In the genomic region with DNA sequence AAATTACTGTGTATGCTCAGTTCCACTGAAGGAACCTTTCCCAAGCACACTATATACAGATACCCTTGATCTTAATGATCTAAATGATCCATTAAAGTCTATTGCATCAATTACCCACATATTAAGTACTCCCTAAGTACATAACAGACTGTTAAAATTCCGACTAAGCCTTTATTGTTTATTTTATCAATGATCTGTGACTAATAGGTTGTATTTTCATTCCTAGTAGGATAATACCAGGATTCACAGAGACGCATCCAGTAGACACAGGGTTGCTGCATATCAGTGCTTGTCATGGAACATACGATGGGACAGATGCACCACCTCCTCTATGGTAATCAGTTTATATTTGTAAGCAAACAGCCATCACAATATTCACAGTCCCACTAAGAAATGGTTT, we compare ENCODE assay signal across 14 cellular contexts.
DNase-seq lines count a peak whose midpoint lies in the region; ATAC-seq and TF ChIP-seq lines count a peak whose summit lies in the region.
"Had no signal": no experiment of that assay in that cellular context is flagged by ENCODE, and none has a peak within 500 bp of the region (broad histone marks: within the 10 kb centered on the region; RNA-seq: fewer than 3 reads in every experiment).

No MANE protein-coding gene starts in this region.

- H3K23ac ChIP-seq in IMR-90 (ENCODE audit: low read depth, low read length) = no peak overlapping the region

- no peak overlapping the region for H2BK20ac ChIP-seq in IMR-90 (ENCODE audit: low read depth, low read length)

- TF ChIP-seq POLR2A in IMR-90 (IDR thresholded peaks at IDR 0.05; ENCODE audit: low read depth, low read length) = no peak

- no peaks in the 10 kb centered on the region for H3K9me3 ChIP-seq in IMR-90 (ENCODE audit: control insufficient read depth, insufficient read depth, low read length)
- H3K9me3 ChIP-seq: BLaER1 had no signal

- no peak overlapping the region for H3K4me2 ChIP-seq in IMR-90 (ENCODE audit: low read depth, low read length)
- H3K4me2 ChIP-seq: BLaER1 had no signal

- no TSS peak for BruUV-seq in IMR-90 (replicated peaks; lab: Mats Ljungman, UMichigan)

- no peak overlapping the region; the same call in 1 of the 2 replicates for H3K9ac ChIP-seq in IMR-90 (ENCODE audit: low read depth, low read length)
- H3K9ac ChIP-seq: BLaER1 had no signal

- H3K56ac ChIP-seq in IMR-90 (ENCODE audit: extremely low read depth, insufficient read depth, low read length) = no peak overlapping the region

- no peak overlapping the region for H3K27ac ChIP-seq in IMR-90 (ENCODE audit: insufficient read depth, low read length)
- H3K27ac ChIP-seq: 22Rv1, BLaER1, HL-60 had no signal

- H3K4me3 ChIP-seq in IMR-90 (ENCODE audit: insufficient read depth, low read depth, low read length) = no peak overlapping the region
- H3K4me3 ChIP-seq: BLaER1, GM12878 had no signal

- no peak overlapping the region for H2BK5ac ChIP-seq in IMR-90 (ENCODE audit: low read depth, low read length, poor library complexity, severe bottlenecking)

- no peak overlapping the region for H2AK9ac ChIP-seq in IMR-90 (replicated peaks; ENCODE audit: low read depth, low read length, poor library complexity)

- no peak for TF ChIP-seq RAD21 in IMR-90 (IDR thresholded peaks at IDR 0.05; ENCODE audit: low read length)

- intact Hi-C loops in IMR-90 (cut with micrococcal nuclease) = no loop called here

- no peak overlapping the region for H3K14ac ChIP-seq in IMR-90 (replicated peaks; ENCODE audit: low read depth, low read length)

- peaks cover 5% of the 10 kb centered on the region; the same call in 1 of the 2 replicates for H3K4me1 ChIP-seq in IMR-90 (ENCODE audit: control insufficient read depth, insufficient read depth, low read length)
- H3K4me1 ChIP-seq: BLaER1 had no signal

- POLR2A ChIA-PET in IMR-90 (lab: Charles Lee; ENCODE audit: unreplicated experiment) = no interaction called here

- no peaks in the 10 kb centered on the region for H4K20me1 ChIP-seq in IMR-90 (ENCODE audit: insufficient read depth, low read length)
- H4K20me1 ChIP-seq: BLaER1 had no signal

- no peak overlapping the region for H3K4ac ChIP-seq in IMR-90 (ENCODE audit: low read depth, low read length)

- dilution Hi-C loops in IMR-90 (cut with HindIII; ENCODE audit: low sequenced_read_pairs, unreplicated experiment) = no loop called here

- no peaks in the 10 kb centered on the region for H3K27me3 ChIP-seq in IMR-90 (ENCODE audit: control insufficient read depth, insufficient read depth, low read length)
- H3K27me3 ChIP-seq: BLaER1 had no signal

- WGBS in IMR-90 (ENCODE audit: extremely low coverage in 2 of 2, insufficient read length in 1 of 2), 2 experiments = no CpG with 5 or more reads among the region's 3 CpGs

- H4K8ac ChIP-seq in IMR-90 (ENCODE audit: low read depth in 2 of 2, low read length in 2 of 2) = no peak overlapping the region

- no peak overlapping the region for H2BK120ac ChIP-seq in IMR-90 (ENCODE audit: low read depth, low read length)

- ATAC-seq in IMR-90 (ENCODE audit: low read depth) (peak; percentile 62), SK-N-SH treated with all-trans-retinoic acid at 6 μM for 48 hours (no peak), HG02763 (IDR thresholded peaks at IDR 0.05; ENCODE audit: unreplicated experiment) (no peak)
- ATAC-seq: GM12878 had no signal

- no peaks in the 10 kb centered on the region for H3K36me3 ChIP-seq in IMR-90 (ENCODE audit: control insufficient read depth, insufficient read depth, low read length)
- H3K36me3 ChIP-seq: BLaER1 had no signal

- H3K79me1 ChIP-seq in IMR-90 (ENCODE audit: low read depth in 1 of 2, low read length in 2 of 2) = no peaks in the 10 kb centered on the region

- DNase-seq in NCI-H1105 treated with DMSO at 0.1 percent for 48 hours (lab: John Stamatoyannopoulos, UW) = peak; percentile 64
- DNase-seq in NCI-H1105 (lab: John Stamatoyannopoulos, UW) = no peak
- peak; percentile 28 for DNase-seq in IMR-90
- DNase-seq in NCI-H69 (lab: John Stamatoyannopoulos, UW) = peak; percentile 55
- DNase-seq in RKO (ENCODE audit: low spot score) = no peak
- DNase-seq: CD8-positive, alpha-beta memory T cell; HCEC 1CT; HFFc6 had no signal

- in situ Hi-C loops in IMR-90 (cut with MboI; ENCODE audit: low sequenced_read_pairs) = no loop called here

- no peaks in the 10 kb centered on the region; the same call in 1 of the 2 replicates for H3K9me1 ChIP-seq in IMR-90 (ENCODE audit: insufficient read depth, low read length)

- no peak overlapping the region for H4K91ac ChIP-seq in IMR-90 (ENCODE audit: insufficient read depth, low read depth, low read length)

- H3K18ac ChIP-seq in IMR-90 (ENCODE audit: low read depth, low read length) = no peak overlapping the region

- H4K5ac ChIP-seq in IMR-90 (ENCODE audit: low read depth, low read length) = no peak overlapping the region

- no peak overlapping the region for H2BK15ac ChIP-seq in IMR-90 (ENCODE audit: low read depth, low read length)

- TF ChIP-seq CTCF in IMR-90 (conservative IDR thresholded peaks at IDR 0.05; ENCODE audit: low read depth, low read length) = no peak

- no peak overlapping the region for H2AK5ac ChIP-seq in IMR-90 (ENCODE audit: low read depth, low read length)

- H2AFZ ChIP-seq in IMR-90 (replicated peaks; ENCODE audit: low read length, poor library complexity) = no peak overlapping the region

- CTCF ChIA-PET in IMR-90 (lab: Yijun Ruan, JAX) = interaction anchor here (0.6 kb wide), 1 partner anchor 1747 kb away, joined by 3 read pairs; no protein-coding TSS in a partner anchor

TF ChIP-seq in IMR-90, 13 proteins besides CTCF, POLR2A, EP300 and RAD21:
- TF ChIP-seq CEBPB (IDR thresholded peaks at IDR 0.05; ENCODE audit: low read depth, low read length) (0 out of 2 replicates have a peak, but pooled peaks have one; percentile 7), MXI1 (IDR thresholded peaks at IDR 0.05; ENCODE audit: borderline replicate concordance, low read depth, low read length) (no peak)
TF ChIP-seq in IMR-90: peak in this region for 1.

TF ChIP-seq in SK-N-SH treated with all-trans-retinoic acid at 6 μM for 48 hours, 23 proteins besides CTCF, POLR2A, EP300 and RAD21:
- TF ChIP-seq ESRRG (CRISPR knock-in tag; IDR thresholded peaks at IDR 0.05) = no peak
- peak; percentile 77 for TF ChIP-seq ISL1 (CRISPR knock-in tag; IDR thresholded peaks at IDR 0.05)

Comparison
In these comparisons a context has a peak if more than half of its experiments do, and no peak if none do; other contexts are left out.
1. DNase-seq: peak in NCI-H1105 treated with DMSO at 0.1 percent for 48 hours (single experiment), IMR-90 (single experiment) and NCI-H69 (single experiment); none in NCI-H1105 (single experiment) and RKO (single experiment).